Comparison of ENCODE assay signal across 8 cellular contexts in genomic region chr5:60161340-60161934, GRCh38.
DNase-seq lines count a peak whose midpoint lies in the region; ATAC-seq and TF ChIP-seq lines count a peak whose summit lies in the region.

No MANE protein-coding gene starts in this region.

- H3K27ac Mint-ChIP-seq in nephron progenitor cell: no peak overlapping the region
- no peak overlapping the region for H3K27ac Mint-ChIP-seq in activated T-cell treated with anti-CD3 and anti-CD28 coated beads, Interleukin-2, amount 50 U/mL, for 24 hours

- no peaks in the 10 kb centered on the region for H3K9me3 Mint-ChIP-seq in nephron progenitor cell
- H3K9me3 Mint-ChIP-seq in activated T-cell treated with anti-CD3 and anti-CD28 coated beads, Interleukin-2, amount 50 U/mL, for 24 hours: peaks cover 4% of the 10 kb centered on the region

- H3K36me3 Mint-ChIP-seq in nephron progenitor cell (ENCODE audit: low read depth): no peaks in the 10 kb centered on the region
- H3K36me3 Mint-ChIP-seq in activated T-cell treated with anti-CD3 and anti-CD28 coated beads, Interleukin-2, amount 50 U/mL, for 24 hours (ENCODE audit: low read depth): no peaks in the 10 kb centered on the region

- peak; percentile 77 for ATAC-seq in GM21390 (IDR thresholded peaks at IDR 0.05; ENCODE audit: unreplicated experiment)
- ATAC-seq in GM21529 (IDR thresholded peaks at IDR 0.05; ENCODE audit: unreplicated experiment): no peak

- TF ChIP-seq CTCF in nephron progenitor cell (IDR thresholded peaks at IDR 0.05): peak; percentile 55

- no peaks in the 10 kb centered on the region for H3K4me1 Mint-ChIP-seq in nephron progenitor cell
- no peaks in the 10 kb centered on the region for H3K4me1 Mint-ChIP-seq in activated T-cell treated with anti-CD3 and anti-CD28 coated beads, Interleukin-2, amount 50 U/mL, for 24 hours (ENCODE audit: low read depth)

- no peaks in the 10 kb centered on the region for H3K27me3 Mint-ChIP-seq in nephron progenitor cell (ENCODE audit: low read depth, poor library complexity)
- H3K27me3 Mint-ChIP-seq in activated T-cell treated with anti-CD3 and anti-CD28 coated beads, Interleukin-2, amount 50 U/mL, for 24 hours: no peaks in the 10 kb centered on the region

- H3K4me3 Mint-ChIP-seq in nephron progenitor cell: no peak overlapping the region
- no peak overlapping the region for H3K4me3 Mint-ChIP-seq in activated T-cell treated with anti-CD3 and anti-CD28 coated beads, Interleukin-2, amount 50 U/mL, for 24 hours

- DNase-seq in EH (ENCODE audit: low read depth) (peak; percentile 47), LHCN-M2 (ENCODE audit: low read depth) (peak; percentile 24), astrocyte of the hippocampus (ENCODE audit: low read depth, low spot score) (peak; percentile 54), nephron progenitor cell (no peak), ecto neural progenitor cell (ENCODE audit: low spot score) (no peak)
- no peak for DNase-seq in activated T-cell treated with anti-CD3 and anti-CD28 coated beads, Interleukin-2, amount 50 U/mL, for 24 hours

Comparison
In these comparisons a context has a peak if more than half of its experiments do, and no peak if none do; other contexts are left out.
1. DNase-seq: peak in EH (single experiment), LHCN-M2 (single experiment) and astrocyte of the hippocampus (single experiment); none in nephron progenitor cell (single experiment), ecto neural progenitor cell (single experiment) and activated T-cell treated with anti-CD3 and anti-CD28 coated beads, Interleukin-2, amount 50 U/mL, for 24 hours (single experiment).